In genomic region chr2:43217228-43218220, GRCh38 we compare ENCODE assay signal across 8 cellular contexts. TPM values are rescaled to one million over a fixed set of nuclear protein-coding genes. Genes with fewer than 3 reads are reported as not detected.
DNase-seq lines count a peak whose midpoint lies in the region; ATAC-seq, FAIRE-seq and TF ChIP-seq lines count a peak whose summit lies in the region.

No MANE protein-coding gene starts in this region.

- H3K9me3 Mint-ChIP-seq in activated CD8-positive, alpha-beta T cell treated with anti-CD3 and anti-CD28 coated beads, Interleukin-2, amount 10 ng/mL, durations not matched to agents 7 days and 5 days (ENCODE audit: insufficient read depth), result no peaks in the 10 kb centered on the region

- POLR2A ChIA-PET in activated CD8-positive, alpha-beta T cell treated with anti-CD3 and anti-CD28 coated beads, Interleukin-2, amount 10 ng/mL, durations not matched to agents 7 days and 5 days (lab: Charles Lee), result interaction anchor here (0.8 to 12.9 kb wide), 8 partner anchors 9 to 407 kb away, joined by 4 to 622 read pairs (median 18); partner anchors contain the start of gene ZFP36L2

- no peak for TF ChIP-seq CTCF in kidney (IDR thresholded peaks at IDR 0.05; ENCODE audit: borderline replicate concordance, extremely low read depth, insufficient read depth)
- no peak for TF ChIP-seq CTCF in suprapubic skin (IDR thresholded peaks at IDR 0.05)

- H3K9me3 ChIP-seq in kidney (ENCODE audit: control insufficient read depth in 1 of 2, low read length in 2 of 2), result no peaks in the 10 kb centered on the region
- no peaks in the 10 kb centered on the region for H3K9me3 ChIP-seq in suprapubic skin

- ATAC-seq in activated CD8-positive, alpha-beta T cell treated with anti-CD3 and anti-CD28 coated beads, Interleukin-2, amount 10 ng/mL, durations not matched to agents 7 days and 5 days, result no peak

- H3K4me3 ChIP-seq in kidney (ENCODE audit: low read length in 2 of 2), result peak overlapping the region in 1 of 2 donors; percentile 4
- H3K4me3 ChIP-seq in suprapubic skin, result no peak overlapping the region

- H3K36me3 Mint-ChIP-seq in activated CD8-positive, alpha-beta T cell treated with anti-CD3 and anti-CD28 coated beads, Interleukin-2, amount 10 ng/mL, durations not matched to agents 7 days and 5 days (ENCODE audit: low read depth), result peaks cover 28% of the 10 kb centered on the region

- H3K36me3 ChIP-seq in kidney (ENCODE audit: control insufficient read depth in 1 of 2, insufficient read depth in 2 of 2, low read length in 2 of 2), result peaks cover 0 to under 1% of the 10 kb centered on the region in 2 donors
- H3K36me3 ChIP-seq in suprapubic skin, result peaks cover under 1% of the 10 kb centered on the region

- DNase-seq in NCI-H748 (lab: John Stamatoyannopoulos, UW; ENCODE audit: unreplicated experiment) (peak; percentile 18), NCI-H748 treated with DMSO at 0.1 percent for 48 hours (lab: John Stamatoyannopoulos, UW) (no peak), kidney (peak; percentile 72), suprapubic skin (ENCODE audit: low spot score in 2 of 2) (no peak), superior temporal gyrus (ENCODE audit: extremely low spot score) (no peak), posterior vena cava (ENCODE audit: low spot score) (no peak)
- DNase-seq in activated CD8-positive, alpha-beta T cell treated with anti-CD3 and anti-CD28 coated beads, Interleukin-2, amount 10 ng/mL, durations not matched to agents 7 days and 5 days, result no peak
- no peak for DNase-seq in activated CD4-positive, CD25-positive, alpha-beta regulatory T cell treated with anti-CD3 and anti-CD28 coated beads, Interleukin-2, amount 50 U/mL, for 72 hours

- H3K4me3 Mint-ChIP-seq in activated CD8-positive, alpha-beta T cell treated with anti-CD3 and anti-CD28 coated beads, Interleukin-2, amount 10 ng/mL, durations not matched to agents 7 days and 5 days, result peak overlapping the region; percentile 93

- H3K4me1 ChIP-seq in kidney (ENCODE audit: control insufficient read depth in 1 of 2, insufficient read depth in 1 of 2, low read depth in 1 of 2, low read length in 2 of 2) (peaks cover 24 to 41% of the 10 kb centered on the region in 2 donors), suprapubic skin (peaks cover 56% of the 10 kb centered on the region)

- intact Hi-C loops in kidney (cut with DNase I) (no loop called here), posterior vena cava (cut with DNase I) (loop anchor here in 1 of 2 donors (5.0 to 10.0 kb wide), 2 partner anchors 35 to 93 kb away; no protein-coding TSS in a partner anchor)

- TF ChIP-seq EP300 in suprapubic skin (IDR thresholded peaks at IDR 0.05), result no peak

- no peaks in the 10 kb centered on the region for H3K27me3 ChIP-seq in suprapubic skin

- CTCF ChIA-PET in activated CD8-positive, alpha-beta T cell treated with anti-CD3 and anti-CD28 coated beads, Interleukin-2, amount 10 ng/mL, durations not matched to agents 7 days and 5 days (lab: Charles Lee), result interaction anchor here (0.7 to 16.3 kb wide), 13 partner anchors 9 to 267 kb away, joined by 3 to 666 read pairs (median 7); partner anchors contain the start of gene ZFP36L2

- H3K4me1 Mint-ChIP-seq in activated CD8-positive, alpha-beta T cell treated with anti-CD3 and anti-CD28 coated beads, Interleukin-2, amount 10 ng/mL, durations not matched to agents 7 days and 5 days (ENCODE audit: low read depth), result peaks cover 54% of the 10 kb centered on the region

- no peak for FAIRE-seq in kidney (lab: Jason Lieb, UNC)

- H3K27ac ChIP-seq in kidney (ENCODE audit: low read depth in 2 of 2, low read length in 2 of 2) (peak overlapping the region; percentile 94 to 98), suprapubic skin (peak overlapping the region; percentile 97)

- peak overlapping the region; percentile 97 for H3K27ac Mint-ChIP-seq in activated CD8-positive, alpha-beta T cell treated with anti-CD3 and anti-CD28 coated beads, Interleukin-2, amount 10 ng/mL, durations not matched to agents 7 days and 5 days

- H3K9ac ChIP-seq in kidney (ENCODE audit: low read length in 2 of 2), result peak overlapping the region in 1 of 2 donors; percentile 35

- WGBS in suprapubic skin, result 61% methylated on average over 9 of the region's 14 CpGs

- TF ChIP-seq POLR2A in suprapubic skin (IDR thresholded peaks at IDR 0.05), result no peak

- H3K27me3 Mint-ChIP-seq in activated CD8-positive, alpha-beta T cell treated with anti-CD3 and anti-CD28 coated beads, Interleukin-2, amount 10 ng/mL, durations not matched to agents 7 days and 5 days (ENCODE audit: low read depth), result no peaks in the 10 kb centered on the region

RNA-seq across cellular contexts. Expression of gene ZFP36L2, which starts 8.9 kb away (rescaled TPM):
- total RNA-seq in activated CD8-positive, alpha-beta T cell treated with anti-CD3 and anti-CD28 coated beads, Interleukin-2, amount 10 ng/mL, durations not matched to agents 7 days and 5 days, result 100 to 1,000 TPM; 166 TPM
- total RNA-seq in kidney (247 TPM), suprapubic skin (100 to 1,000 TPM; 198 to 238 (median 223) TPM), posterior vena cava (100 to 1,000 TPM; 123 to 148 TPM)
- polyA plus RNA-seq in kidney (ENCODE audit: insufficient read depth, low read depth, low replicate concordance), result 35.4 TPM

Comparison
In these comparisons a context has a peak if more than half of its experiments do, and no peak if none do; other contexts are left out.
1. DNase-seq: peak in NCI-H748 (single experiment) and kidney (single experiment); none in NCI-H748 treated with DMSO at 0.1 percent for 48 hours (single experiment), activated CD8-positive, alpha-beta T cell treated with anti-CD3 and anti-CD28 coated beads, Interleukin-2, amount 10 ng/mL, durations not matched to agents 7 days and 5 days (single experiment), suprapubic skin (0 of 2), superior temporal gyrus (single experiment), posterior vena cava (single experiment) and activated CD4-positive, CD25-positive, alpha-beta regulatory T cell treated with anti-CD3 and anti-CD28 coated beads, Interleukin-2, amount 50 U/mL, for 72 hours (single experiment).